23 cellular contexts compared by ENCODE assay signal in the genomic region with DNA sequence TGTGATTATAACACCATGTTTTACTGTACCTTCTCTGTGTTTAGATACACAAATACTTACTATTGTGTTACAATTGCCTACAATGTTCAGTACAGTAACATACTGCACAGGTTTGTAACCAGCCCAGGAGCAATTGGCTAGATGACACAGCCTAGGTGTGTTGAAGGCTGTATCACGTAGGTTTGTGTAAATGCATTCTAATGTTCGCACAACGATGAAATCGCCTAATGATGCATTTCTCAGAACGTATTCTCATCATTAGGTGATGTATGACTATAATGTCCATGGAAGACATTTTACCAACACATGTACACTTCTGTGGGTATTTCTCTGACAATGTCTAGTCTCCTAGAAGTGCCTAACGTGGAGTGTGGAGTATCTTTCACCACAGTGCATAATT.
A peak's percentile ranks its signal among the peaks of the same experiment; 100 is the strongest.
DNase-seq lines count a peak whose midpoint lies in the region; ATAC-seq, FAIRE-seq and TF ChIP-seq lines count a peak whose summit lies in the region.
"Had no signal": no experiment of that assay in that cellular context is flagged by ENCODE, and none has a peak within 500 bp of the region (broad histone marks: within the 10 kb centered on the region; RNA-seq: fewer than 3 reads in every experiment).

No MANE protein-coding gene starts in this region.

- POLR2A ChIA-PET in activated CD4-positive, alpha-beta T cell treated with anti-CD3 and anti-CD28 coated beads for 36 hours (lab: Charles Lee): no interaction called here
- POLR2A ChIA-PET in activated CD4-positive, alpha-beta memory T cell treated with anti-CD3 and anti-CD28 coated beads for 36 hours (lab: Charles Lee): interaction anchor here (0.8 to 1.4 kb wide), 4 partner anchors 14 to 198 kb away, joined by 3 to 4 read pairs (median 3); a partner anchor contains a TSS

- no peak for ATAC-seq in activated CD4-positive, alpha-beta T cell treated with anti-CD3 and anti-CD28 coated beads for 36 hours
- ATAC-seq: gastrocnemius medialis had no signal

- peak; percentile 73 for FAIRE-seq in keratinocyte (lab: Jason Lieb, UNC)
- FAIRE-seq: endometrium had no signal

- peaks cover 3% of the 10 kb centered on the region for H3K36me3 Mint-ChIP-seq in activated CD4-positive, alpha-beta T cell treated with anti-CD3 and anti-CD28 coated beads for 36 hours (ENCODE audit: low read depth)
- H3K36me3 Mint-ChIP-seq in activated CD4-positive, alpha-beta memory T cell treated with anti-CD3 and anti-CD28 coated beads for 36 hours: peaks cover 6% of the 10 kb centered on the region
- no peaks in the 10 kb centered on the region for H3K36me3 Mint-ChIP-seq in nephron progenitor cell (ENCODE audit: low read depth)
- H3K36me3 Mint-ChIP-seq: CD4-positive, CD25-positive, alpha-beta regulatory T cell; IgD-negative memory B cell; neural progenitor cell had no signal

- DNase-seq in activated CD4-positive, alpha-beta T cell treated with anti-CD3 and anti-CD28 coated beads for 36 hours: no peak
- no peak for DNase-seq in activated CD4-positive, alpha-beta T cell treated with anti-CD3 and anti-CD28 coated beads for 48 hours
- DNase-seq in activated CD4-positive, alpha-beta memory T cell treated with anti-CD3 and anti-CD28 coated beads for 36 hours: no peak
- no peak for DNase-seq in keratinocyte (ENCODE audit: low read depth, low spot score)
- no peak for DNase-seq in glomerular visceral epithelial cell (ENCODE audit: extremely low spot score)
- no peak for DNase-seq in NCI-H1048 (lab: John Stamatoyannopoulos, UW)
- no peak for DNase-seq in nephron progenitor cell
- DNase-seq: 8988T; CD4-positive, CD25-positive, alpha-beta regulatory T cell; dermis blood vessel endothelial cell; gastrocnemius medialis; H9; NCI-H1092 treated with DMSO at 0.1 percent for 48 hours; NCI-H1930; NCI-H524 treated with DMSO at 0.1 percent for 48 hours; SJCRH30 had no signal

- no peaks in the 10 kb centered on the region for H4K20me1 ChIP-seq in keratinocyte (ENCODE audit: control insufficient read depth, extremely low read depth, insufficient read depth, low read length)

- no peaks in the 10 kb centered on the region for H3K36me3 ChIP-seq in ACC112 (ENCODE audit: insufficient read depth, low read length)
- H3K36me3 ChIP-seq in keratinocyte (ENCODE audit: control insufficient read depth in 2 of 2, extremely low read depth in 1 of 2, insufficient read depth in 2 of 2, low read length in 2 of 2): no peaks in the 10 kb centered on the region
- H3K36me3 ChIP-seq: gastrocnemius medialis, neural progenitor cell, right atrium auricular region, SJCRH30, suprapubic skin had no signal

- H3K4me2 ChIP-seq in keratinocyte (ENCODE audit: control insufficient read depth, extremely low read depth, insufficient read depth, low read depth, low read length): no peak overlapping the region
- H3K4me2 ChIP-seq: hepatocyte, neural progenitor cell had no signal

- no peaks in the 10 kb centered on the region for H3K79me2 ChIP-seq in ACC112 (ENCODE audit: control insufficient read depth, insufficient read depth, low read length, unreplicated experiment)
- H3K79me2 ChIP-seq in keratinocyte (ENCODE audit: control insufficient read depth, insufficient read depth, low read length): no peaks in the 10 kb centered on the region
- H3K79me2 ChIP-seq: hepatocyte had no signal

- no peak overlapping the region for H3K9ac ChIP-seq in keratinocyte (ENCODE audit: control insufficient read depth, extremely low read depth, insufficient read depth, low read length)
- H3K9ac ChIP-seq: neural progenitor cell had no signal

- H3K4me3 Mint-ChIP-seq in activated CD4-positive, alpha-beta T cell treated with anti-CD3 and anti-CD28 coated beads for 36 hours: peak overlapping the region; percentile 56
- peak overlapping the region; percentile 61 for H3K4me3 Mint-ChIP-seq in activated CD4-positive, alpha-beta memory T cell treated with anti-CD3 and anti-CD28 coated beads for 36 hours
- H3K4me3 Mint-ChIP-seq in nephron progenitor cell: no peak overlapping the region
- H3K4me3 Mint-ChIP-seq: CD4-positive, CD25-positive, alpha-beta regulatory T cell; H9; IgD-negative memory B cell; neural progenitor cell had no signal

- H3K27ac ChIP-seq in ACC112 (ENCODE audit: low read depth, low read length) (peak overlapping the region; percentile 80), keratinocyte (ENCODE audit: control insufficient read depth, insufficient read depth, low read length) (peak overlapping the region; percentile 89)
- H3K27ac ChIP-seq: gastrocnemius medialis, hepatocyte, neural progenitor cell, SJCRH30, suprapubic skin had no signal

- H3K27me3 ChIP-seq in ACC112 (ENCODE audit: insufficient read depth, low read length) (no peaks in the 10 kb centered on the region), keratinocyte (ENCODE audit: control insufficient read depth, extremely low read depth, insufficient read depth, low read length) (no peaks in the 10 kb centered on the region)
- H3K27me3 ChIP-seq: gastrocnemius medialis, hepatocyte, right atrium auricular region, SJCRH30, suprapubic skin had no signal

- H3K9me1 ChIP-seq in keratinocyte (ENCODE audit: control insufficient read depth, extremely low read depth, insufficient read depth, low read length): no peaks in the 10 kb centered on the region

- peaks cover 63% of the 10 kb centered on the region for H3K4me1 ChIP-seq in ACC112 (ENCODE audit: control insufficient read depth, insufficient read depth, low read length, unreplicated experiment)
- peaks cover 64% of the 10 kb centered on the region for H3K4me1 ChIP-seq in keratinocyte (ENCODE audit: control insufficient read depth, extremely low read depth, insufficient read depth, low read length)
- H3K4me1 ChIP-seq: SJCRH30 had no signal

- CTCF ChIA-PET in activated CD4-positive, alpha-beta T cell treated with anti-CD3 and anti-CD28 coated beads for 36 hours (lab: Charles Lee): no interaction called here
- CTCF ChIA-PET in activated CD4-positive, alpha-beta memory T cell treated with anti-CD3 and anti-CD28 coated beads for 36 hours (lab: Charles Lee): no interaction called here

- no peaks in the 10 kb centered on the region for H3K27me3 Mint-ChIP-seq in activated CD4-positive, alpha-beta T cell treated with anti-CD3 and anti-CD28 coated beads for 36 hours
- no peaks in the 10 kb centered on the region for H3K27me3 Mint-ChIP-seq in activated CD4-positive, alpha-beta memory T cell treated with anti-CD3 and anti-CD28 coated beads for 36 hours
- no peaks in the 10 kb centered on the region for H3K27me3 Mint-ChIP-seq in nephron progenitor cell (ENCODE audit: low read depth, poor library complexity)
- H3K27me3 Mint-ChIP-seq: CD4-positive, CD25-positive, alpha-beta regulatory T cell; IgD-negative memory B cell had no signal

- no peaks in the 10 kb centered on the region for H3K9me3 ChIP-seq in keratinocyte (ENCODE audit: control insufficient read depth, low read depth, low read length)
- H3K9me3 ChIP-seq: gastrocnemius medialis, right atrium auricular region, SJCRH30, suprapubic skin had no signal

- intact Hi-C loops in activated CD4-positive, alpha-beta T cell treated with anti-CD3 and anti-CD28 coated beads for 36 hours (cut with DNase I, micrococcal nuclease): loop anchor here (1.0 to 5.0 kb wide), 12 partner anchors 16 to 259 kb away; a partner anchor contains a TSS
- intact Hi-C loops in activated CD4-positive, alpha-beta memory T cell treated with anti-CD3 and anti-CD28 coated beads for 36 hours (cut with micrococcal nuclease): loop anchor here (1.0 to 10.0 kb wide), 12 partner anchors 14 to 537 kb away; a partner anchor contains a TSS

- no peaks in the 10 kb centered on the region for H3K9me3 Mint-ChIP-seq in activated CD4-positive, alpha-beta T cell treated with anti-CD3 and anti-CD28 coated beads for 36 hours (ENCODE audit: low read depth)
- H3K9me3 Mint-ChIP-seq in activated CD4-positive, alpha-beta memory T cell treated with anti-CD3 and anti-CD28 coated beads for 36 hours: no peaks in the 10 kb centered on the region
- no peaks in the 10 kb centered on the region for H3K9me3 Mint-ChIP-seq in nephron progenitor cell
- H3K9me3 Mint-ChIP-seq: CD4-positive, CD25-positive, alpha-beta regulatory T cell; H9; IgD-negative memory B cell had no signal

- TF ChIP-seq CTCF in keratinocyte (optimal IDR thresholded peaks at IDR 0.05 in 1 of 3, IDR thresholded peaks at IDR 0.05 in 1 of 3, conservative IDR thresholded peaks at IDR 0.05 in 1 of 3; ENCODE audit: extremely low read depth in 1 of 3, insufficient read depth in 2 of 3, low read length in 3 of 3) (no peak), nephron progenitor cell (IDR thresholded peaks at IDR 0.05) (no peak)

- H3K27ac Mint-ChIP-seq in activated CD4-positive, alpha-beta T cell treated with anti-CD3 and anti-CD28 coated beads for 36 hours: peak overlapping the region; percentile 94
- peak overlapping the region; percentile 98 for H3K27ac Mint-ChIP-seq in activated CD4-positive, alpha-beta memory T cell treated with anti-CD3 and anti-CD28 coated beads for 36 hours
- no peak overlapping the region for H3K27ac Mint-ChIP-seq in nephron progenitor cell
- H3K27ac Mint-ChIP-seq: H9, IgD-negative memory B cell, neural progenitor cell had no signal

- no peak overlapping the region for H2AFZ ChIP-seq in ACC112 (ENCODE audit: low read length, unreplicated experiment)
- H2AFZ ChIP-seq in keratinocyte (ENCODE audit: control insufficient read depth, low read length): no peak overlapping the region
- H2AFZ ChIP-seq: hepatocyte, neural progenitor cell had no signal

- H3K4me1 Mint-ChIP-seq in activated CD4-positive, alpha-beta T cell treated with anti-CD3 and anti-CD28 coated beads for 36 hours: peaks cover 81% of the 10 kb centered on the region
- H3K4me1 Mint-ChIP-seq in activated CD4-positive, alpha-beta memory T cell treated with anti-CD3 and anti-CD28 coated beads for 36 hours (ENCODE audit: low read depth): peaks cover 86% of the 10 kb centered on the region
- H3K4me1 Mint-ChIP-seq in nephron progenitor cell: peaks cover 67% of the 10 kb centered on the region

- H3K4me3 ChIP-seq in ACC112 (ENCODE audit: low read depth, low read length): no peak overlapping the region
- H3K4me3 ChIP-seq in keratinocyte (ENCODE audit: control insufficient read depth in 2 of 3, extremely low read depth in 1 of 3, insufficient read depth in 2 of 3, low read depth in 1 of 3, low read length in 3 of 3): no peak overlapping the region
- H3K4me3 ChIP-seq: gastrocnemius medialis, hepatocyte, neural progenitor cell, right atrium auricular region, SJCRH30, suprapubic skin had no signal

- dilution Hi-C loops in keratinocyte (cut with MboI; ENCODE audit: extremely low pct_ligation_motif_present, low sequenced_read_pairs): no loop called here
